In genomic region chr13:79463604-79464003, GRCh38 we compare ENCODE assay signal across 22 cellular contexts. TPM values are rescaled to one million over a fixed set of nuclear protein-coding genes. Genes with fewer than 3 reads are reported as not detected.
DNase-seq lines count a peak whose midpoint lies in the region; ATAC-seq and TF ChIP-seq lines count a peak whose summit lies in the region.
"Had no signal": no experiment of that assay in that cellular context is flagged by ENCODE, and none has a peak within 500 bp of the region (broad histone marks: within the 10 kb centered on the region; RNA-seq: fewer than 3 reads in every experiment).

No MANE protein-coding gene starts in this region.

- H3K27me3 ChIP-seq in psoas muscle (ENCODE audit: insufficient read depth in 3 of 3, low read length in 2 of 3): no peaks in the 10 kb centered on the region
- H3K27me3 ChIP-seq: BE2C; BLaER1 treated with 17β-estradiol and CSF1 and Interleukin-3, amounts not matched to agents 10 nM and 100 nM had no signal

- intact Hi-C loops in activated CD4-positive, alpha-beta T cell treated with anti-CD3 and anti-CD28 coated beads for 36 hours (cut with DNase I, micrococcal nuclease): loop anchor here in 1 of 2 experiments (2.0 kb wide), 1 partner anchor 15 kb away; no protein-coding TSS in a partner anchor
- intact Hi-C loops in activated CD4-positive, alpha-beta T cell treated with anti-CD3 and anti-CD28 coated beads, Interleukin-2, amount 10 ng/mL, durations not matched to agents 24 days and 14 days (cut with micrococcal nuclease): no loop called here
- intact Hi-C loops in psoas muscle (cut with DNase I): no loop called here

- CTCF ChIA-PET in activated CD4-positive, alpha-beta T cell treated with anti-CD3 and anti-CD28 coated beads for 36 hours (lab: Charles Lee): interaction anchor here (1.1 kb wide), 1 partner anchor 10 kb away, joined by 4 read pairs; no protein-coding TSS in a partner anchor
- CTCF ChIA-PET in activated naive CD4-positive, alpha-beta T cell treated with anti-CD3 and anti-CD28 coated beads, Interleukin-2, amount 10 ng/mL, durations not matched to agents 7 days and 5 days (lab: Charles Lee): interaction anchor here (1.9 kb wide), 1 partner anchor 18 kb away, joined by 4 read pairs; the partner anchor contains the start of gene NDFIP2

- H3K4me3 ChIP-seq in psoas muscle: no peak overlapping the region
- H3K4me3 ChIP-seq: A549; BLaER1 treated with 17β-estradiol and CSF1 and Interleukin-3, amounts not matched to agents 10 nM and 100 nM; HAP-1 had no signal

- POLR2A ChIA-PET in activated CD4-positive, alpha-beta T cell treated with anti-CD3 and anti-CD28 coated beads for 36 hours (lab: Charles Lee): no interaction called here

- TF ChIP-seq CTCF in psoas muscle (IDR thresholded peaks at IDR 0.05): no peak

- 96 to 100% (median 98%) methylated on average over 1 of the region's 1 CpG for WGBS in psoas muscle, 3 donors

- no peak overlapping the region for H3K4me3 Mint-ChIP-seq in activated CD4-positive, alpha-beta T cell treated with anti-CD3 and anti-CD28 coated beads for 36 hours
- no peak overlapping the region for H3K4me3 Mint-ChIP-seq in activated CD4-positive, alpha-beta T cell treated with anti-CD3 and anti-CD28 coated beads, Interleukin-2, amount 10 ng/mL, durations not matched to agents 24 days and 14 days
- no peak overlapping the region for H3K4me3 Mint-ChIP-seq in activated naive CD4-positive, alpha-beta T cell treated with anti-CD3 and anti-CD28 coated beads, Interleukin-2, amount 10 ng/mL, durations not matched to agents 7 days and 5 days
- H3K4me3 Mint-ChIP-seq: CD14-positive monocyte; CD4-positive, alpha-beta T cell; HFFc6 had no signal

- H3K9me3 ChIP-seq in psoas muscle: no peaks in the 10 kb centered on the region
- H3K9me3 ChIP-seq: A549; BE2C; BLaER1 treated with 17β-estradiol and CSF1 and Interleukin-3, amounts not matched to agents 10 nM and 100 nM; HAP-1 had no signal

- H3K36me3 ChIP-seq in psoas muscle (ENCODE audit: insufficient read depth in 1 of 2, low read depth in 1 of 2): no peaks in the 10 kb centered on the region
- H3K36me3 ChIP-seq: BE2C; BLaER1 treated with 17β-estradiol and CSF1 and Interleukin-3, amounts not matched to agents 10 nM and 100 nM; HAP-1 had no signal

- ATAC-seq in activated CD4-positive, alpha-beta T cell treated with anti-CD3 and anti-CD28 coated beads for 36 hours: peak; percentile 63
- peak; percentile 24 to 37 for ATAC-seq in activated naive CD4-positive, alpha-beta T cell treated with anti-CD3 and anti-CD28 coated beads, Interleukin-2, amount 50 U/mL, for 72 hours
- ATAC-seq in psoas muscle (no peak), GM21360 (IDR thresholded peaks at IDR 0.05; ENCODE audit: unreplicated experiment) (no peak)
- ATAC-seq: A549 had no signal

- H3K27me3 Mint-ChIP-seq in activated CD4-positive, alpha-beta T cell treated with anti-CD3 and anti-CD28 coated beads for 36 hours: no peaks in the 10 kb centered on the region
- no peaks in the 10 kb centered on the region for H3K27me3 Mint-ChIP-seq in activated CD4-positive, alpha-beta T cell treated with anti-CD3 and anti-CD28 coated beads, Interleukin-2, amount 10 ng/mL, durations not matched to agents 24 days and 14 days
- H3K27me3 Mint-ChIP-seq in activated naive CD4-positive, alpha-beta T cell treated with anti-CD3 and anti-CD28 coated beads, Interleukin-2, amount 10 ng/mL, durations not matched to agents 7 days and 5 days: no peaks in the 10 kb centered on the region
- H3K27me3 Mint-ChIP-seq: CD4-positive, alpha-beta T cell had no signal

- H3K27ac ChIP-seq in psoas muscle: peak overlapping the region; percentile 42
- H3K27ac ChIP-seq: A549; BLaER1 treated with 17β-estradiol and CSF1 and Interleukin-3, amounts not matched to agents 10 nM and 100 nM had no signal

- no peak for DNase-seq in activated CD4-positive, alpha-beta T cell treated with anti-CD3 and anti-CD28 coated beads for 36 hours
- DNase-seq in activated CD4-positive, alpha-beta T cell treated with anti-CD3 and anti-CD28 coated beads, Interleukin-2, amount 10 ng/mL, durations not matched to agents 24 days and 14 days: no peak
- no peak for DNase-seq in activated naive CD4-positive, alpha-beta T cell treated with anti-CD3 and anti-CD28 coated beads, Interleukin-2, amount 50 U/mL, for 72 hours (ENCODE audit: low spot score in 2 of 2)
- DNase-seq in activated naive CD4-positive, alpha-beta T cell treated with anti-CD3 and anti-CD28 coated beads, Interleukin-2, amount 10 ng/mL, durations not matched to agents 7 days and 5 days: no peak
- no peak for DNase-seq in psoas muscle
- no peak for DNase-seq in SHP77 treated with DMSO at 0.1 percent for 48 hours (lab: John Stamatoyannopoulos, UW)
- DNase-seq: 8988T; ACHN; BE2C; Calu3; CD4-positive, alpha-beta T cell; COR-L47; DMS53; DMS79 treated with DMSO at 0.1 percent for 48 hours; GF-D8; GOT3; HFFc6 had no signal

- no peaks in the 10 kb centered on the region for H3K36me3 Mint-ChIP-seq in activated CD4-positive, alpha-beta T cell treated with anti-CD3 and anti-CD28 coated beads for 36 hours (ENCODE audit: low read depth)
- H3K36me3 Mint-ChIP-seq in activated CD4-positive, alpha-beta T cell treated with anti-CD3 and anti-CD28 coated beads, Interleukin-2, amount 10 ng/mL, durations not matched to agents 24 days and 14 days (ENCODE audit: low read depth): peaks cover 7% of the 10 kb centered on the region
- H3K36me3 Mint-ChIP-seq in activated naive CD4-positive, alpha-beta T cell treated with anti-CD3 and anti-CD28 coated beads, Interleukin-2, amount 50 U/mL, for 72 hours: no peaks in the 10 kb centered on the region
- peaks cover 2% of the 10 kb centered on the region for H3K36me3 Mint-ChIP-seq in activated naive CD4-positive, alpha-beta T cell treated with anti-CD3 and anti-CD28 coated beads, Interleukin-2, amount 10 ng/mL, durations not matched to agents 7 days and 5 days
- H3K36me3 Mint-ChIP-seq: CD14-positive monocyte had no signal

- H3K4me1 Mint-ChIP-seq in activated CD4-positive, alpha-beta T cell treated with anti-CD3 and anti-CD28 coated beads for 36 hours: peaks cover 22% of the 10 kb centered on the region
- peaks cover 20% of the 10 kb centered on the region for H3K4me1 Mint-ChIP-seq in activated CD4-positive, alpha-beta T cell treated with anti-CD3 and anti-CD28 coated beads, Interleukin-2, amount 10 ng/mL, durations not matched to agents 24 days and 14 days
- peaks cover 1% of the 10 kb centered on the region for H3K4me1 Mint-ChIP-seq in activated naive CD4-positive, alpha-beta T cell treated with anti-CD3 and anti-CD28 coated beads, Interleukin-2, amount 10 ng/mL, durations not matched to agents 7 days and 5 days
- H3K4me1 Mint-ChIP-seq: CD14-positive monocyte had no signal

- H3K27ac Mint-ChIP-seq in activated CD4-positive, alpha-beta T cell treated with anti-CD3 and anti-CD28 coated beads for 36 hours: no peak overlapping the region
- no peak overlapping the region for H3K27ac Mint-ChIP-seq in activated CD4-positive, alpha-beta T cell treated with anti-CD3 and anti-CD28 coated beads, Interleukin-2, amount 10 ng/mL, durations not matched to agents 24 days and 14 days
- no peak overlapping the region for H3K27ac Mint-ChIP-seq in activated naive CD4-positive, alpha-beta T cell treated with anti-CD3 and anti-CD28 coated beads, Interleukin-2, amount 50 U/mL, for 72 hours
- no peak overlapping the region for H3K27ac Mint-ChIP-seq in activated naive CD4-positive, alpha-beta T cell treated with anti-CD3 and anti-CD28 coated beads, Interleukin-2, amount 10 ng/mL, durations not matched to agents 7 days and 5 days
- H3K27ac Mint-ChIP-seq: CD14-positive monocyte; CD4-positive, alpha-beta T cell; HFFc6 had no signal

- H3K9me3 Mint-ChIP-seq in activated CD4-positive, alpha-beta T cell treated with anti-CD3 and anti-CD28 coated beads for 36 hours (ENCODE audit: low read depth): no peaks in the 10 kb centered on the region
- peaks cover 8% of the 10 kb centered on the region for H3K9me3 Mint-ChIP-seq in activated CD4-positive, alpha-beta T cell treated with anti-CD3 and anti-CD28 coated beads, Interleukin-2, amount 10 ng/mL, durations not matched to agents 24 days and 14 days
- H3K9me3 Mint-ChIP-seq in activated naive CD4-positive, alpha-beta T cell treated with anti-CD3 and anti-CD28 coated beads, Interleukin-2, amount 50 U/mL, for 72 hours: no peaks in the 10 kb centered on the region
- H3K9me3 Mint-ChIP-seq in activated naive CD4-positive, alpha-beta T cell treated with anti-CD3 and anti-CD28 coated beads, Interleukin-2, amount 10 ng/mL, durations not matched to agents 7 days and 5 days: no peaks in the 10 kb centered on the region
- H3K9me3 Mint-ChIP-seq: CD4-positive, alpha-beta T cell; HFFc6 had no signal

- no peaks in the 10 kb centered on the region for H3K4me1 ChIP-seq in psoas muscle
- H3K4me1 ChIP-seq: A549; BE2C; BLaER1 treated with 17β-estradiol and CSF1 and Interleukin-3, amounts not matched to agents 10 nM and 100 nM; HAP-1 had no signal

RNA-seq across cellular contexts. Expression of gene NDFIP2, which starts 17.4 kb away (rescaled TPM):
- 100 to 1,000 TPM; 160 to 205 TPM for total RNA-seq in activated CD4-positive, alpha-beta T cell treated with anti-CD3 and anti-CD28 coated beads for 36 hours
- total RNA-seq in activated CD4-positive, alpha-beta T cell treated with anti-CD3 and anti-CD28 coated beads, Interleukin-2, amount 10 ng/mL, durations not matched to agents 24 days and 14 days: 258 and 272 TPM in 2 replicates
- 100 to 1,000 TPM; 107 to 152 TPM for total RNA-seq in activated naive CD4-positive, alpha-beta T cell treated with anti-CD3 and anti-CD28 coated beads, Interleukin-2, amount 50 U/mL, for 72 hours
- 10 to 100 TPM; 26.0 to 48.2 (median 34.9) TPM for total RNA-seq in psoas muscle
- 10 to 100 TPM; 14.7 to 28.4 (median 25.7) TPM for polyA plus RNA-seq in psoas muscle
- polyA plus RNA-seq: CD14-positive monocyte had no signal

RNA-seq across cellular contexts. Expression of gene RBM26, which starts 57.5 kb away (rescaled TPM):
- 10 to 100 TPM; 61.3 to 79.6 TPM for total RNA-seq in activated CD4-positive, alpha-beta T cell treated with anti-CD3 and anti-CD28 coated beads for 36 hours
- 96.6 and 100 TPM in 2 replicates for total RNA-seq in activated CD4-positive, alpha-beta T cell treated with anti-CD3 and anti-CD28 coated beads, Interleukin-2, amount 10 ng/mL, durations not matched to agents 24 days and 14 days
- total RNA-seq in activated naive CD4-positive, alpha-beta T cell treated with anti-CD3 and anti-CD28 coated beads, Interleukin-2, amount 50 U/mL, for 72 hours: 10 to 100 TPM; 69.4 to 71.1 TPM
- 10 to 100 TPM; 21.4 to 36.5 (median 25.6) TPM for total RNA-seq in psoas muscle
- polyA plus RNA-seq in psoas muscle: 10 to 100 TPM in 2 of 3 donors, 1 to 10 TPM in 1; 9.6 to 23.7 (median 17.0) TPM

Comparison
In these comparisons a context has a peak if more than half of its experiments do, and no peak if none do; other contexts are left out.
1. ATAC-seq: peak in activated CD4-positive, alpha-beta T cell treated with anti-CD3 and anti-CD28 coated beads for 36 hours (single experiment) and activated naive CD4-positive, alpha-beta T cell treated with anti-CD3 and anti-CD28 coated beads, Interleukin-2, amount 50 U/mL, for 72 hours (2 of 2); none in psoas muscle (0 of 4) and GM21360 (single experiment).